Comparison of ENCODE assay signal across 19 cellular contexts in genomic region chr21:33029975-33030461, GRCh38. TPM values are rescaled to one million over a fixed set of nuclear protein-coding genes. Genes with fewer than 3 reads are reported as not detected.
"Had no signal": no experiment of that assay in that cellular context is flagged by ENCODE, and none has a peak within 500 bp of the region (broad histone marks: within the 10 kb centered on the region; RNA-seq: fewer than 3 reads in every experiment).

No MANE protein-coding gene starts in this region.

- ATAC-seq: activated CD8-positive, alpha-beta memory T cell treated with anti-CD3 and anti-CD28 coated beads, Interleukin-2, amount 10 ng/mL, durations not matched to agents 7 days and 5 days; activated T-cell treated with anti-CD3 and anti-CD28 coated beads, Interleukin-2, amount 50 U/mL, for 4 hours; left colon; upper lobe of right lung had no signal

- H3K4me3 Mint-ChIP-seq: activated CD8-positive, alpha-beta memory T cell treated with anti-CD3 and anti-CD28 coated beads, Interleukin-2, amount 10 ng/mL, durations not matched to agents 7 days and 5 days had no signal

- H3K9me3 ChIP-seq: testis, upper lobe of right lung had no signal

- H3K36me3 ChIP-seq: upper lobe of right lung had no signal

- H3K27ac Mint-ChIP-seq: activated naive CD4-positive, alpha-beta T cell treated with anti-CD3 and anti-CD28 coated beads for 36 hours; progenitor cell of endocrine pancreas had no signal

- H3K9me3 Mint-ChIP-seq: activated naive CD4-positive, alpha-beta T cell treated with anti-CD3 and anti-CD28 coated beads for 36 hours; activated T-cell treated with anti-CD3 and anti-CD28 coated beads, Interleukin-2, amount 50 U/mL, for 4 hours had no signal

- DNase-seq: activated CD4-positive, alpha-beta T cell treated with anti-CD3 and anti-CD28 coated beads for 1 hour; activated CD4-positive, alpha-beta T cell treated with anti-CD3 and anti-CD28 coated beads, Interleukin-2, amount 50 U/mL, for 48 hours; activated CD8-positive, alpha-beta memory T cell treated with anti-CD3 and anti-CD28 coated beads, Interleukin-2, amount 10 ng/mL, durations not matched to agents 7 days and 5 days; activated naive CD4-positive, alpha-beta T cell treated with anti-CD3 and anti-CD28 coated beads for 36 hours; activated T-cell treated with anti-CD3 and anti-CD28 coated beads, Interleukin-2, amount 50 U/mL, for 4 hours; cortex of kidney; effector memory CD4-positive, alpha-beta T cell; erythroblast; left colon; naive B cell; stimulated activated CD4-positive, alpha-beta T cell treated with anti-CD3 and anti-CD28 coated beads, Interleukin-12 subunit alpha, Interleukin-12 subunit beta, amount 100 ng/mL, for 4 hours; stimulated activated naive CD4-positive, alpha-beta T cell treated with Interleukin-2 at 50 U/mL for 16 hours; T-helper 9 cell; testis; upper lobe of right lung had no signal

- H3K4me3 ChIP-seq: lung, testis, upper lobe of right lung had no signal

- H3K27ac ChIP-seq: testis, upper lobe of right lung had no signal

RNA-seq across cellular contexts. Expression of gene OLIG2, which starts 4.3 kb away (rescaled TPM):
- total RNA-seq: activated CD8-positive, alpha-beta memory T cell treated with anti-CD3 and anti-CD28 coated beads, Interleukin-2, amount 10 ng/mL, durations not matched to agents 7 days and 5 days; activated naive CD4-positive, alpha-beta T cell treated with anti-CD3 and anti-CD28 coated beads for 36 hours; activated T-cell treated with anti-CD3 and anti-CD28 coated beads, Interleukin-2, amount 50 U/mL, for 4 hours; cardiac septum; left colon; testis; upper lobe of right lung had no signal
- polyA plus RNA-seq: adipose tissue had no signal

RNA-seq across cellular contexts. Expression of gene OLIG1, which starts 39.9 kb away (rescaled TPM):
- total RNA-seq: activated CD8-positive, alpha-beta memory T cell treated with anti-CD3 and anti-CD28 coated beads, Interleukin-2, amount 10 ng/mL, durations not matched to agents 7 days and 5 days; activated naive CD4-positive, alpha-beta T cell treated with anti-CD3 and anti-CD28 coated beads for 36 hours; activated T-cell treated with anti-CD3 and anti-CD28 coated beads, Interleukin-2, amount 50 U/mL, for 4 hours; left colon had no signal
